In the genomic region with DNA sequence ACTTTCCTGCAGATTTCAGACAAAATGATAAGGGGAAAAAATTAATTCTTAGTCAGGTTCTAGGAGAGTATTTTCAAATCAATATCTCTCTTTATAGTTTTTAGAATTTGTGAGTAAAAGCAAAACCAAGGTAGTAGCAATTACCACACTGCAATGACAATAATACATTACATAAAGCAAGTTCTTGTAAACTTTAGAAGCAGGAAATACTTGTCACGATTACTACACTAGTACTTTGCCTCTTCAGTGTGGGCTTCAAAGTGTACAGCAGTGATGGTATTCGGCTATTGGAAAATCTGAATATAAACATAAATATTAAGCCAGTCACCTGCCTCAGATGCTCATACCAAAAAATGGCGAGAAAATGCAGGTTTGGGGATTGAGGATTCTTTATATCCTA, we compare ENCODE assay signal across 1 cellular context.
A peak's percentile ranks its signal among the peaks of the same experiment; 100 is the strongest.
TF ChIP-seq lines count a peak whose summit lies in the region.

No MANE protein-coding gene starts in this region.

TF ChIP-seq in HepG2, 621 proteins besides CTCF, POLR2A, EP300 and RAD21 (continued from another document):
- TF ChIP-seq, protein P1, sequence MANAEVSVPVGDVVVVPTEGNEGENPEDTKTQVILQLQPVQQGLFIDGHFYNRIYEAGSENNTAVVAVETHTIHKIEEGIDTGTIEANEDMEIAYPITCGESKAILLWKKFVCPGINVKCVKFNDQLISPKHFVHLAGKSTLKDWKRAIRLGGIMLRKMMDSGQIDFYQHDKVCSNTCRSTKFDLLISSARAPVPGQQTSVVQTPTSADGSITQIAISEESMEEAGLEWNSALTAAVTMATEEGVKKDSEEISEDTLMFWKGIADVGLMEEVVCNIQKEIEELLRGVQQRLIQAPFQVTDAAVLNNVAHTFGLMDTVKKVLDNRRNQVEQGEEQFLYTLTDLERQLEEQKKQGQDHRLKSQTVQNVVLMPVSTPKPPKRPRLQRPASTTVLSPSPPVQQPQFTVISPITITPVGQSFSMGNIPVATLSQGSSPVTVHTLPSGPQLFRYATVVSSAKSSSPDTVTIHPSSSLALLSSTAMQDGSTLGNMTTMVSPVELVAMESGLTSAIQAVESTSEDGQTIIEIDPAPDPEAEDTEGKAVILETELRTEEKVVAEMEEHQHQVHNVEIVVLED (CRISPR knock-in tag; IDR thresholded peaks at IDR 0.05; ENCODE audit: borderline replicate concordance): no peak
- no peak for TF ChIP-seq ZMYM3 (CRISPR knock-in tag; IDR thresholded peaks at IDR 0.05)
- TF ChIP-seq ELF3 (CRISPR knock-in tag; IDR thresholded peaks at IDR 0.05): peak; percentile 85
- TF ChIP-seq MED1 (CRISPR knock-in tag; IDR thresholded peaks at IDR 0.05): peak; percentile 27
- TF ChIP-seq IRX3 (CRISPR knock-in tag; IDR thresholded peaks at IDR 0.05; ENCODE audit: borderline replicate concordance, low read depth): no peak
- no peak for TF ChIP-seq ZNF30 (CRISPR knock-in tag; IDR thresholded peaks at IDR 0.05)
